ENCODE assay signal across 1 cellular context in the genomic region with DNA sequence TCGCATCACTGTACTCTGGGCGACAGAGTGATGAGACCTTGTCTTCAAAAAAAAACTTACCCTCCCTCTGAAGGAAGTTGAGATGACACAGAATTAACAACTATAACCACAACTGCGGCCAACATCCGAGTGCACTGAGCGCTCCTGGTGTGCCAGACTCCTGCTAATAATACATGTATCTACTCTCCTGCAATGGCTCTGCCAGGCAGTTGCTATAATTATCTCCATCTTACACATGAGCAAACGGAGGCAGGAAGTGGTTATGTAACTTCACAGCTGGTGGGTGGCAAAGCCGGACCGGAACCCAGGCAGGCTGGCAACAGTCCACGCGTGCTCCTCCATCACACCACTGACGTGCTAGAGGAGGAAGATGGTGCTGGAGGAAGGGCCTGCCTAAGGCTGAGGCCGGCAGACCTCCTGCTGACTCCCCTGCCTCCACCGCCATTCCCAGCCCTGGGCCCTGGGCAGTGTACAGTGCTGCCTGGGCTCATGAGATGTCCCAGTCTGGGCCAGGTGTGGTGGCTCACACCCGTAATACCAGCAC.
A peak's percentile ranks its signal among the peaks of the same experiment; 100 is the strongest.
TF ChIP-seq lines count a peak whose summit lies in the region.

No MANE protein-coding gene starts in this region.

TF ChIP-seq in GM12878, 131 proteins besides CTCF, POLR2A, EP300 and RAD21:
- peak; percentile 33; the same call in 1 of the 2 replicates for TF ChIP-seq CREB1 (IDR thresholded peaks at IDR 0.05; ENCODE audit: low read depth)
- peak; percentile 90 for TF ChIP-seq RUNX3 (IDR thresholded peaks at IDR 0.05; ENCODE audit: low read length)
- TF ChIP-seq MEF2A (IDR thresholded peaks at IDR 0.05; ENCODE audit: insufficient read depth, low read depth, low read length), result 0 out of 2 replicates have a peak, but pooled peaks have one; percentile 58
- TF ChIP-seq CBFB (IDR thresholded peaks at IDR 0.05; ENCODE audit: low read depth), result peak; percentile 66; the same call in 1 of the 2 replicates
- TF ChIP-seq, protein P1, sequence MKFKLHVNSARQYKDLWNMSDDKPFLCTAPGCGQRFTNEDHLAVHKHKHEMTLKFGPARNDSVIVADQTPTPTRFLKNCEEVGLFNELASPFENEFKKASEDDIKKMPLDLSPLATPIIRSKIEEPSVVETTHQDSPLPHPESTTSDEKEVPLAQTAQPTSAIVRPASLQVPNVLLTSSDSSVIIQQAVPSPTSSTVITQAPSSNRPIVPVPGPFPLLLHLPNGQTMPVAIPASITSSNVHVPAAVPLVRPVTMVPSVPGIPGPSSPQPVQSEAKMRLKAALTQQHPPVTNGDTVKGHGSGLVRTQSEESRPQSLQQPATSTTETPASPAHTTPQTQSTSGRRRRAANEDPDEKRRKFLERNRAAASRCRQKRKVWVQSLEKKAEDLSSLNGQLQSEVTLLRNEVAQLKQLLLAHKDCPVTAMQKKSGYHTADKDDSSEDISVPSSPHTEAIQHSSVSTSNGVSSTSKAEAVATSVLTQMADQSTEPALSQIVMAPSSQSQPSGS (IDR thresholded peaks at IDR 0.05; ENCODE audit: low read length), result peak; percentile 32; the same call in 1 of the 2 replicates
- peak; percentile 12; the same call in 1 of the 2 replicates for TF ChIP-seq ZNF217 (IDR thresholded peaks at IDR 0.05)
- TF ChIP-seq MEF2B (IDR thresholded peaks at IDR 0.05; ENCODE audit: partially characterized antibody, poor library complexity, severe bottlenecking), result peak; percentile 83
- peak; percentile 85 for TF ChIP-seq DPF2 (IDR thresholded peaks at IDR 0.05)
- TF ChIP-seq, protein P2, sequence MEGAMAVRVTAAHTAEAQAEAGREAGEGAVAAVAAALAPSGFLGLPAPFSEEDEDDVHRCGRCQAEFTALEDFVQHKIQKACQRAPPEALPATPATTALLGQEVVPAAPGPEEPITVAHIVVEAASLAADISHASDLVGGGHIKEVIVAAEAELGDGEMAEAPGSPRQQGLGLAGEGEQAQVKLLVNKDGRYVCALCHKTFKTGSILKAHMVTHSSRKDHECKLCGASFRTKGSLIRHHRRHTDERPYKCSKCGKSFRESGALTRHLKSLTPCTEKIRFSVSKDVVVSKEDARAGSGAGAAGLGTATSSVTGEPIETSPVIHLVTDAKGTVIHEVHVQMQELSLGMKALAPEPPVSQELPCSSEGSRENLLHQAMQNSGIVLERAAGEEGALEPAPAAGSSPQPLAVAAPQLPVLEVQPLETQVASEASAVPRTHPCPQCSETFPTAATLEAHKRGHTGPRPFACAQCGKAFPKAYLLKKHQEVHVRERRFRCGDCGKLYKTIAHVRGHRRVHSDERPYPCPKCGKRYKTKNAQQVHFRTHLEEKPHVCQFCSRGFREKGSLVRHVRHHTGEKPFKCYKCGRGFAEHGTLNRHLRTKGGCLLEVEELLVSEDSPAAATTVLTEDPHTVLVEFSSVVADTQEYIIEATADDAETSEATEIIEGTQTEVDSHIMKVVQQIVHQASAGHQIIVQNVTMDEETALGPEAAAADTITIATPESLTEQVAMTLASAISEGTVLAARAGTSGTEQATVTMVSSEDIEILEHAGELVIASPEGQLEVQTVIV (IDR thresholded peaks at IDR 0.05; ENCODE audit: borderline replicate concordance, partially characterized antibody), result no peak
- TF ChIP-seq ZNF24 (IDR thresholded peaks at IDR 0.05), result no peak
- 0 out of 2 replicates have a peak, but pooled peaks have one; percentile 45 for TF ChIP-seq TCF12 (IDR thresholded peaks at IDR 0.05; ENCODE audit: low read depth, low read length)
- TF ChIP-seq, protein P3, sequence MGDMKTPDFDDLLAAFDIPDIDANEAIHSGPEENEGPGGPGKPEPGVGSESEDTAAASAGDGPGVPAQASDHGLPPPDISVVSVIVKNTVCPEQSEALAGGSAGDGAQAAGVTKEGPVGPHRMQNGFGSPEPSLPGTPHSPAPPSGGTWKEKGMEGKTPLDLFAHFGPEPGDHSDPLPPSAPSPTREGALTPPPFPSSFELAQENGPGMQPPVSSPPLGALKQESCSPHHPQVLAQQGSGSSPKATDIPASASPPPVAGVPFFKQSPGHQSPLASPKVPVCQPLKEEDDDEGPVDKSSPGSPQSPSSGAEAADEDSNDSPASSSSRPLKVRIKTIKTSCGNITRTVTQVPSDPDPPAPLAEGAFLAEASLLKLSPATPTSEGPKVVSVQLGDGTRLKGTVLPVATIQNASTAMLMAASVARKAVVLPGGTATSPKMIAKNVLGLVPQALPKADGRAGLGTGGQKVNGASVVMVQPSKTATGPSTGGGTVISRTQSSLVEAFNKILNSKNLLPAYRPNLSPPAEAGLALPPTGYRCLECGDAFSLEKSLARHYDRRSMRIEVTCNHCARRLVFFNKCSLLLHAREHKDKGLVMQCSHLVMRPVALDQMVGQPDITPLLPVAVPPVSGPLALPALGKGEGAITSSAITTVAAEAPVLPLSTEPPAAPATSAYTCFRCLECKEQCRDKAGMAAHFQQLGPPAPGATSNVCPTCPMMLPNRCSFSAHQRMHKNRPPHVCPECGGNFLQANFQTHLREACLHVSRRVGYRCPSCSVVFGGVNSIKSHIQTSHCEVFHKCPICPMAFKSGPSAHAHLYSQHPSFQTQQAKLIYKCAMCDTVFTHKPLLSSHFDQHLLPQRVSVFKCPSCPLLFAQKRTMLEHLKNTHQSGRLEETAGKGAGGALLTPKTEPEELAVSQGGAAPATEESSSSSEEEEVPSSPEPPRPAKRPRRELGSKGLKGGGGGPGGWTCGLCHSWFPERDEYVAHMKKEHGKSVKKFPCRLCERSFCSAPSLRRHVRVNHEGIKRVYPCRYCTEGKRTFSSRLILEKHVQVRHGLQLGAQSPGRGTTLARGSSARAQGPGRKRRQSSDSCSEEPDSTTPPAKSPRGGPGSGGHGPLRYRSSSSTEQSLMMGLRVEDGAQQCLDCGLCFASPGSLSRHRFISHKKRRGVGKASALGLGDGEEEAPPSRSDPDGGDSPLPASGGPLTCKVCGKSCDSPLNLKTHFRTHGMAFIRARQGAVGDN (IDR thresholded peaks at IDR 0.05), result peak; percentile 92
- TF ChIP-seq NFIC (IDR thresholded peaks at IDR 0.05; ENCODE audit: low read depth, low read length), result no peak
- TF ChIP-seq IKZF2 (IDR thresholded peaks at IDR 0.05), result peak; percentile 58 to 74; a peak in 3 of 4 replicates
- no peak for TF ChIP-seq SMC3 (IDR thresholded peaks at IDR 0.05; ENCODE audit: borderline replicate concordance, low read length)
- peak; percentile 61; the same call in 1 of the 2 replicates for TF ChIP-seq SMARCA5 (IDR thresholded peaks at IDR 0.05)
- TF ChIP-seq IKZF1 (conservative IDR thresholded peaks at IDR 0.05), result peak; percentile 81
- TF ChIP-seq SIX5 (IDR thresholded peaks at IDR 0.05; ENCODE audit: low read depth, low read length, severe bottlenecking), result no peak
- TF ChIP-seq CHD1 (IDR thresholded peaks at IDR 0.05; ENCODE audit: low read depth, low read length), result no peak
- TF ChIP-seq ASH2L (IDR thresholded peaks at IDR 0.05; ENCODE audit: borderline replicate concordance, low read depth), result 0 out of 2 replicates have a peak, but pooled peaks have one; percentile 45
- TF ChIP-seq TCF3 (IDR thresholded peaks at IDR 0.05; ENCODE audit: borderline replicate concordance, insufficient read depth, low read depth, low read length), result peak; percentile 20; the same call in 1 of the 2 replicates
- TF ChIP-seq BHLHE40 (IDR thresholded peaks at IDR 0.05; ENCODE audit: borderline replicate concordance in 1 of 2, low read depth in 2 of 2, low read length in 1 of 2), result peak in 1 of 2 experiments; percentile 74; a peak in 3 of 4 replicates
- peak; percentile 62; the same call in 1 of the 2 replicates for TF ChIP-seq MTA2 (IDR thresholded peaks at IDR 0.05; ENCODE audit: low read depth)
- peak; percentile 66 for TF ChIP-seq ATF7 (IDR thresholded peaks at IDR 0.05; ENCODE audit: low read depth)
- peak; percentile 21; the same call in 1 of the 2 replicates for TF ChIP-seq YY1 (IDR thresholded peaks at IDR 0.05; ENCODE audit: low read depth, low read length)
- 0 out of 2 replicates have a peak, but pooled peaks have one; percentile 14 for TF ChIP-seq GABPA (IDR thresholded peaks at IDR 0.05; ENCODE audit: low read depth)
- 0 out of 2 replicates have a peak, but pooled peaks have one; percentile 27 for TF ChIP-seq BACH1 (IDR thresholded peaks at IDR 0.05; ENCODE audit: borderline replicate concordance)
- TF ChIP-seq, protein P4, sequence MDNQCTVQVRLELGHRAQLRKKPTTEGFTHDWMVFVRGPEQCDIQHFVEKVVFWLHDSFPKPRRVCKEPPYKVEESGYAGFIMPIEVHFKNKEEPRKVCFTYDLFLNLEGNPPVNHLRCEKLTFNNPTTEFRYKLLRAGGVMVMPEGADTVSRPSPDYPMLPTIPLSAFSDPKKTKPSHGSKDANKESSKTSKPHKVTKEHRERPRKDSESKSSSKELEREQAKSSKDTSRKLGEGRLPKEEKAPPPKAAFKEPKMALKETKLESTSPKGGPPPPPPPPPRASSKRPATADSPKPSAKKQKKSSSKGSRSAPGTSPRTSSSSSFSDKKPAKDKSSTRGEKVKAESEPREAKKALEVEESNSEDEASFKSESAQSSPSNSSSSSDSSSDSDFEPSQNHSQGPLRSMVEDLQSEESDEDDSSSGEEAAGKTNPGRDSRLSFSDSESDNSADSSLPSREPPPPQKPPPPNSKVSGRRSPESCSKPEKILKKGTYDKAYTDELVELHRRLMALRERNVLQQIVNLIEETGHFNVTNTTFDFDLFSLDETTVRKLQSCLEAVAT (IDR thresholded peaks at IDR 0.05), result 0 out of 2 replicates have a peak, but pooled peaks have one; percentile 40
- TF ChIP-seq LARP7 (IDR thresholded peaks at IDR 0.05), result peak; percentile 67; the same call in 1 of the 2 replicates
- TF ChIP-seq MYC (IDR thresholded peaks at IDR 0.05; ENCODE audit: insufficient read depth, insufficient read length, insufficient replicate concordance, low read length, severe bottlenecking), result no peak
- TF ChIP-seq ZNF384 (IDR thresholded peaks at IDR 0.05; ENCODE audit: borderline replicate concordance, low read depth, low read length), result peak; percentile 13; the same call in 1 of the 2 replicates
- peak; percentile 59; the same call in 1 of the 2 replicates for TF ChIP-seq EED (IDR thresholded peaks at IDR 0.05; ENCODE audit: low read depth)
- TF ChIP-seq NBN (IDR thresholded peaks at IDR 0.05), result 0 out of 2 replicates have a peak, but pooled peaks have one; percentile 28
- TF ChIP-seq GATAD2B (conservative IDR thresholded peaks at IDR 0.05; ENCODE audit: low read depth), result peak; percentile 58; the same call in 1 of the 2 replicates
- 0 out of 2 replicates have a peak, but pooled peaks have one; percentile 73 for TF ChIP-seq CHD4 (IDR thresholded peaks at IDR 0.05)
